ENCODE assay signal across 20 cellular contexts in the genomic region with DNA sequence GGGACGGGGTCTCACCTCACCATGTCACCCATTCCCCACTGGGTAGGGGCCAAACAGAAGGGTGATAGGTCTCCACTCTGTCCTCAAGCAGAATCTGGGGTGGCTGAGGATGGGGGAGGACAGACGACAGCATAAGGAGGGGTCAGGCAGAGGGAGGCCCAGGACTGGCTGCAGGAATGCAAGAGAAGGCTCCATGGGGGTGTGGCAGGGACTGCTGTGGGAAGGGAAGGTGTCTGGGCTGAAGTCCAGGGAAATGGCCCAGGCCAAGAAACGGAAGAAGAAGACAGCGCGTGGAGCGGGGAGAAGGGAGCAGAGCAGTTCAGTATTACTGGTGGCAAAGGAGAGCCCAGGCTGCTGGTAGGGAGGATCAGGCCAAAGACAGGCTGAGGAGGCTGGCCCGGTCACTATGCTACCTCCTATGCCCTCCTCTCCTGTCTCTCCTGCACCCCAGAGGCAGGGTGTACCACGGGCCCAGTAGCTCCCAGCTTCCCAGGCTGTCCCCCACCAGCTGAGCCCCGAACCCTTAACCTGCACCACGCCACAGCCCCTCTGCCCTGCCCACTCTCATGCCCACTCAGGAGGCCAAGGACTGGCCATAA.
DNase-seq lines count a peak whose midpoint lies in the region; ATAC-seq and TF ChIP-seq lines count a peak whose summit lies in the region.
"Had no signal": no experiment of that assay in that cellular context is flagged by ENCODE, and none has a peak within 500 bp of the region (broad histone marks: within the 10 kb centered on the region; RNA-seq: fewer than 3 reads in every experiment).

No MANE protein-coding gene starts in this region.

- TF ChIP-seq EP300 in stomach (IDR thresholded peaks at IDR 0.05): no peak

- no peak for TF ChIP-seq POLR2A in stomach (IDR thresholded peaks at IDR 0.05)

- ATAC-seq in left lobe of liver: peak; percentile 45
- no peak for ATAC-seq in GM19397 (IDR thresholded peaks at IDR 0.05; ENCODE audit: unreplicated experiment)
- ATAC-seq: activated T-cell treated with anti-CD3 and anti-CD28 coated beads, Interleukin-2, amount 50 U/mL, for 4 hours had no signal

- H3K9me3 ChIP-seq in MG63 (no peaks in the 10 kb centered on the region), stomach (no peaks in the 10 kb centered on the region)
- H3K9me3 ChIP-seq: gastrocnemius medialis, testis had no signal

- intact Hi-C loops in stomach (cut with DNase I; ENCODE audit: low total_unique reads): no loop called here

- H3K27me3 ChIP-seq in MG63: no peaks in the 10 kb centered on the region
- no peaks in the 10 kb centered on the region for H3K27me3 ChIP-seq in stomach
- H3K27me3 ChIP-seq: gastrocnemius medialis, testis had no signal

- H3K4me1 ChIP-seq in stomach: peaks cover 16 to 64% (median 53%) of the 10 kb centered on the region in 4 donors

- TF ChIP-seq CTCF in stomach (IDR thresholded peaks at IDR 0.05): no peak

- H3K27ac ChIP-seq in stomach: no peak overlapping the region
- H3K27ac ChIP-seq: gastrocnemius medialis, SK-N-MC, testis had no signal

- H3K4me3 ChIP-seq in MG63 (no peak overlapping the region), stomach (no peak overlapping the region)
- H3K4me3 ChIP-seq: gastrocnemius medialis, SK-N-MC, testis had no signal

- 57 to 76% (median 59%) methylated on average over 9 to 10 of the region's 10 CpGs for WGBS in stomach, 5 donors

- DNase-seq in MG63 (peak; percentile 27), cerebellum (ENCODE audit: low spot score) (peak; percentile 38), left lobe of liver (ENCODE audit: low spot score) (no peak), stomach (peak; percentile 72), DMS53 treated with DMSO at 0.1 percent for 48 hours (lab: John Stamatoyannopoulos, UW; ENCODE audit: unreplicated experiment) (no peak), germinal center (ENCODE audit: low spot score) (no peak)
- DNase-seq in activated CD4-positive, alpha-beta T cell treated with anti-CD3 and anti-CD28 coated beads, Interleukin-2, amount 50 U/mL, for 48 hours: no peak
- DNase-seq: activated CD4-positive, alpha-beta T cell treated with anti-CD3 and anti-CD28 coated beads, Interleukin-2, amount 10 ng/mL, durations not matched to agents 24 days and 14 days; activated naive CD8-positive, alpha-beta T cell treated with anti-CD3 and anti-CD28 coated beads, Interleukin-2, amount 10 ng/mL, durations not matched to agents 7 days and 5 days; activated T-cell treated with anti-CD3 and anti-CD28 coated beads, Interleukin-2, amount 50 U/mL, for 4 hours; caudate nucleus; DND-41; gastrocnemius medialis; GOT3; immature natural killer cell; NCI-H2029; stimulated activated CD4-positive, alpha-beta T cell treated with anti-CD3 and anti-CD28 coated beads, Interleukin-15, amount 100 ng/mL, for 24 hours; testis had no signal

- H3K36me3 ChIP-seq in MG63 (peaks cover 5% of the 10 kb centered on the region), stomach (peaks cover 0 to 7% (median 0%) of the 10 kb centered on the region in 4 donors)
- H3K36me3 ChIP-seq: gastrocnemius medialis had no signal

Comparison
In these comparisons a context has a peak if more than half of its experiments do, and no peak if none do; other contexts are left out.
1. DNase-seq: peak in MG63 (single experiment), cerebellum (single experiment) and stomach (single experiment); none in left lobe of liver (single experiment), DMS53 treated with DMSO at 0.1 percent for 48 hours (single experiment), activated CD4-positive, alpha-beta T cell treated with anti-CD3 and anti-CD28 coated beads, Interleukin-2, amount 50 U/mL, for 48 hours (0 of 2) and germinal center (single experiment).